Comparison of ENCODE assay signal across 1 cellular context in genomic region chr20:45791668-45792512, GRCh38.
TF ChIP-seq lines count a peak whose summit lies in the region.

Gene DNTTIP1 (plus strand): TSS chr20:45791954. CDS start chr20:45792005, 51 bp downstream.
Gene WFDC3 (minus strand): TSS chr20:45791883. CDS start chr20:45789975, 1,908 bp downstream.

TF ChIP-seq in HepG2, 621 proteins besides CTCF, POLR2A, EP300 and RAD21 (continued from another document and continues in another):
- TF ChIP-seq ZNF275 (CRISPR knock-in tag; IDR thresholded peaks at IDR 0.05; ENCODE audit: borderline replicate concordance) (peak; percentile 99), ZNF276 (CRISPR knock-in tag; IDR thresholded peaks at IDR 0.05; ENCODE audit: low read depth) (peak; percentile 87), ZNF776 (CRISPR knock-in tag; IDR thresholded peaks at IDR 0.05) (peak; percentile 98), SCMH1 (CRISPR knock-in tag; IDR thresholded peaks at IDR 0.05; ENCODE audit: borderline replicate concordance) (no peak), MAFF (IDR thresholded peaks at IDR 0.05; ENCODE audit: low read depth, low read length) (no peak), PHB2 (IDR thresholded peaks at IDR 0.05; ENCODE audit: partially characterized antibody) (no peak), ZNF292 (CRISPR knock-in tag; IDR thresholded peaks at IDR 0.05; ENCODE audit: borderline replicate concordance, low read depth) (peak; percentile 63; the same call in 1 of the 2 replicates), ZNF232 (CRISPR knock-in tag; IDR thresholded peaks at IDR 0.05; ENCODE audit: borderline replicate concordance) (peak; percentile 57; the same call in 1 of the 2 replicates), MYC (CRISPR knock-in tag; IDR thresholded peaks at IDR 0.05; ENCODE audit: borderline replicate concordance) (peak; percentile 94), MXD4 (CRISPR knock-in tag; IDR thresholded peaks at IDR 0.05) (peak; percentile 98), CSRNP1 (CRISPR knock-in tag; IDR thresholded peaks at IDR 0.05) (peak; percentile 79; the same call in 1 of the 2 replicates), AGO2 (optimal IDR thresholded peaks at IDR 0.05; ENCODE audit: low read depth, low read length) (peak; percentile 71), HOMEZ (CRISPR knock-in tag; IDR thresholded peaks at IDR 0.05; ENCODE audit: low read depth) (peak; percentile 66; the same call in 1 of the 2 replicates), ZBED4 (CRISPR knock-in tag; IDR thresholded peaks at IDR 0.05; ENCODE audit: borderline replicate concordance) (no peak; the same call in 1 of the 2 replicates), ZNF225 (CRISPR knock-in tag; IDR thresholded peaks at IDR 0.05) (peak; percentile 88; the same call in 1 of the 2 replicates), ZNF318 (CRISPR knock-in tag; IDR thresholded peaks at IDR 0.05) (no peak; the same call in 1 of the 2 replicates), TFDP1 (CRISPR knock-in tag; IDR thresholded peaks at IDR 0.05; ENCODE audit: borderline replicate concordance) (peak; percentile 85; the same call in 1 of the 2 replicates), ATRX (CRISPR knock-in tag; IDR thresholded peaks at IDR 0.05; ENCODE audit: borderline replicate concordance) (no peak), TAF15 (IDR thresholded peaks at IDR 0.05; ENCODE audit: low read depth, low read length, poor library complexity, severe bottlenecking) (peak; percentile 91), ZNF136 (CRISPR knock-in tag; IDR thresholded peaks at IDR 0.05; ENCODE audit: low read depth) (peak; percentile 88; the same call in 1 of the 2 replicates), CEBPB (IDR thresholded peaks at IDR 0.05; ENCODE audit: borderline replicate concordance, low read depth, low read length) (no peak), ZNF530 (CRISPR knock-in tag; IDR thresholded peaks at IDR 0.05; ENCODE audit: low read depth) (no peak), GABPB1 (CRISPR knock-in tag; IDR thresholded peaks at IDR 0.05) (peak; percentile 99), ZZZ3 (CRISPR knock-in tag; IDR thresholded peaks at IDR 0.05; ENCODE audit: borderline replicate concordance) (peak; percentile 89; the same call in 1 of the 2 replicates)
- TF ChIP-seq, protein P1, sequence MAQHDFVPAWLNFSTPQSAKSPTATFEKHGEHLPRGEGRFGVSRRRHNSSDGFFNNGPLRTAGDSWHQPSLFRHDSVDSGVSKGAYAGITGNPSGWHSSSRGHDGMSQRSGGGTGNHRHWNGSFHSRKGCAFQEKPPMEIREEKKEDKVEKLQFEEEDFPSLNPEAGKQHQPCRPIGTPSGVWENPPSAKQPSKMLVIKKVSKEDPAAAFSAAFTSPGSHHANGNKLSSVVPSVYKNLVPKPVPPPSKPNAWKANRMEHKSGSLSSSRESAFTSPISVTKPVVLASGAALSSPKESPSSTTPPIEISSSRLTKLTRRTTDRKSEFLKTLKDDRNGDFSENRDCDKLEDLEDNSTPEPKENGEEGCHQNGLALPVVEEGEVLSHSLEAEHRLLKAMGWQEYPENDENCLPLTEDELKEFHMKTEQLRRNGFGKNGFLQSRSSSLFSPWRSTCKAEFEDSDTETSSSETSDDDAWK (CRISPR knock-in tag; IDR thresholded peaks at IDR 0.05) = no peak
- TF ChIP-seq, protein P2, sequence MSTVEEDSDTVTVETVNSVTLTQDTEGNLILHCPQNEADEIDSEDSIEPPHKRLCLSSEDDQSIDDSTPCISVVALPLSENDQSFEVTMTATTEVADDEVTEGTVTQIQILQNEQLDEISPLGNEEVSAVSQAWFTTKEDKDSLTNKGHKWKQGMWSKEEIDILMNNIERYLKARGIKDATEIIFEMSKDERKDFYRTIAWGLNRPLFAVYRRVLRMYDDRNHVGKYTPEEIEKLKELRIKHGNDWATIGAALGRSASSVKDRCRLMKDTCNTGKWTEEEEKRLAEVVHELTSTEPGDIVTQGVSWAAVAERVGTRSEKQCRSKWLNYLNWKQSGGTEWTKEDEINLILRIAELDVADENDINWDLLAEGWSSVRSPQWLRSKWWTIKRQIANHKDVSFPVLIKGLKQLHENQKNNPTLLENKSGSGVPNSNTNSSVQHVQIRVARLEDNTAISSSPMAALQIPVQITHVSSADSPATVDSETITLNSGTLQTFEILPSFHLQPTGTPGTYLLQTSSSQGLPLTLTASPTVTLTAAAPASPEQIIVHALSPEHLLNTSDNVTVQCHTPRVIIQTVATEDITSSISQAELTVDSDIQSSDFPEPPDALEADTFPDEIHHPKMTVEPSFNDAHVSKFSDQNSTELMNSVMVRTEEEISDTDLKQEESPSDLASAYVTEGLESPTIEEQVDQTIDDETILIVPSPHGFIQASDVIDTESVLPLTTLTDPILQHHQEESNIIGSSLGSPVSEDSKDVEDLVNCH (CRISPR knock-in tag; IDR thresholded peaks at IDR 0.05) = no peak
